In the genomic region with DNA sequence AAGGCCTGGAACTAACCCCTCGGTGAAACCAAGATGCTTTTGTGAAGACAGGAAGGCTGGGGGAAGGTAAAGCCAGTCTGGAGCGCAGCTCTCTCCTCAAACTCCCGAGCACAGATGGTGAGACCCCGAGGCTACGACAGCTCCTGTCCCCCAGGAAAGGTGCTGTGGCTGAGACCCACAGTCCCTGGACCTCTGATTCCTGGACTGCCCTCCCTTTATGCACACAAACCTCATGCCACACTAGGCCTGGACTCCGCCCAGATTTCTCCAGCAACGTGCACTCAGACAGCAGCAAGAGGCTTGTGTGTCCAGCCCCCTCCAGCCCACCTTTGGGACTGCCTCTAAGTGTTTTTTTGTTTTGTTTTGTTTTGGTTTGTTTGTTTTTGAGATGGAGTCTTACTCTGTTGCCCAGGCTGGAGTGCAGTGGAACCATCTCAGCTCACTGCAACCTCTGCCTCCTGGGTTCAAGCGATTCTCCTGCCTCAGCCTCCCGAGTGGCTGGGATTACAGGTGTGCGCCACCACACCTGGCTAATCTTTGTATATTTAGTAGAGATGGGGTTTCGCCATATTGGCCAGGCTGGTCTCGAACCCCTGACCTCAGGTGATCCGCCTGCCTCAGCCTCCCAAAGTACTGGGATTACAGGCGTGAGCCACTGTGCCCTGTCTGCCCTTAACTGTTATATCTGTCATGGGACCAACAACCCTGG, we compare ENCODE assay signal across 24 cellular contexts. TPM values are rescaled to one million over a fixed set of nuclear protein-coding genes. Genes with fewer than 3 reads are reported as not detected.
"Had no signal": no experiment of that assay in that cellular context is flagged by ENCODE, and none has a peak within 500 bp of the region (broad histone marks: within the 10 kb centered on the region; RNA-seq: fewer than 3 reads in every experiment).

No MANE protein-coding gene starts in this region.

RNA-seq across cellular contexts. Expression of a gene that starts 5.6 kb away (rescaled TPM):
- total RNA-seq: left ventricle myocardium inferior, lower leg skin, mesothelial cell of epicardium, mononuclear cell, myocyte, occipital lobe, ovary, progenitor cell of endocrine pancreas, pulmonary artery endothelial cell, renal cortical epithelial cell, right atrium auricular region, smooth muscle cell, temporal lobe, transverse colon, upper lobe of right lung had no signal
- polyA plus RNA-seq: immature natural killer cell; naive thymus-derived CD4-positive, alpha-beta T cell; neural cell; ovary; smooth muscle cell had no signal

RNA-seq across cellular contexts. Expression of a gene that starts 17.8 kb away (rescaled TPM):
- total RNA-seq: mesothelial cell of epicardium, myocyte, occipital lobe, pulmonary artery endothelial cell, smooth muscle cell had no signal
- polyA plus RNA-seq: neural cell, smooth muscle cell had no signal

RNA-seq across cellular contexts. Expression of a gene that starts 26.5 kb away (rescaled TPM):
- total RNA-seq: natural killer cell treated with Interleukin-12 subunit alpha and Interleukin-12 subunit beta and Interleukin-15 and Interleukin-18, amount 100 ng/mL, for 72 hours; progenitor cell of endocrine pancreas had no signal
- polyA plus RNA-seq: immature natural killer cell; naive thymus-derived CD4-positive, alpha-beta T cell; neural cell had no signal

RNA-seq across cellular contexts. Expression of a gene that starts 40.1 kb away (rescaled TPM):
- total RNA-seq: heart left ventricle, kidney, left ventricle myocardium inferior, lung, mononuclear cell, myocyte, occipital lobe, pulmonary artery endothelial cell, renal cortical epithelial cell, right atrium auricular region, right lobe of liver, skeletal muscle tissue, smooth muscle cell, upper lobe of right lung had no signal
- polyA plus RNA-seq: immature natural killer cell; naive thymus-derived CD4-positive, alpha-beta T cell; smooth muscle cell had no signal
